ENCODE assay signal across 8 cellular contexts in the genomic region with DNA sequence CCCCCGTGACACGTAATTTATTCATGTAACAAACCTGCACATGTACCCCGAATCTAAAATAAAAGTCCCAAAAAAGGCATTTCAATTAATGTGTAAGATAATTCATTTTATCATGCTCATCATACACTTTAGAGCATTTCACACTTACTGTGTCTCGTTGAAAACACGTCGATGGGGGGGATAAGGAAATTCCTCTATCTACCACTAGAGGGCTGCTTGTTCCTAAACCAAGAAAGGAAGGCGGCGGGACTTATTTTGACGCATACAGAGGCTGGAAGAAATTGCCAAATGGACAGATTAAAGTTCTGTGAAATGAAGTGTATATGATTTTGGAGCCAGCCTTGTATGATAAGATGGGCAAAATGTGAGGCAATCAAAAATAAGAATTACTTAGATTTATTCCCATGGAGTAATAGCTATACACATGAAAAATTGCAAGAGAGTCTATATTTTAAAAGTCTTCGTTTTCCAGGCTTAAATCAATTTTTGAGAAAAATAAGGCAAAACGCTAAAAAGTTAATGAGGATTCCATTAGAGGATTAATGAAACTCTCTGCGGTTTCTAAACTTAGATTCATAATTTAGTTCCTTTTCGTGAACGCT.
DNase-seq lines count a peak whose midpoint lies in the region; ATAC-seq and TF ChIP-seq lines count a peak whose summit lies in the region.

No MANE protein-coding gene starts in this region.

- H3K4me3 ChIP-seq in fibroblast of mammary gland (ENCODE audit: control insufficient read depth, low read depth, low read length) (no peak overlapping the region), parathyroid adenoma (ENCODE audit: low read depth, low read length) (no peak overlapping the region)

- H3K4me2 ChIP-seq in parathyroid adenoma (ENCODE audit: low read length): no peak overlapping the region

- no peaks in the 10 kb centered on the region for H3K4me1 ChIP-seq in parathyroid adenoma

- peak; percentile 26 for DNase-seq in NCI-H82 (lab: John Stamatoyannopoulos, UW)
- DNase-seq in NCI-H82 treated with DMSO at 0.1 percent for 48 hours (lab: John Stamatoyannopoulos, UW; ENCODE audit: unreplicated experiment): no peak
- peak; percentile 14 to 68 for DNase-seq in SHP77 (lab: John Stamatoyannopoulos, UW)
- DNase-seq in fibroblast of mammary gland (ENCODE audit: low read depth): peak; percentile 69
- DNase-seq in NCI-H345 treated with DMSO at 0.1 percent for 48 hours (lab: John Stamatoyannopoulos, UW; ENCODE audit: unreplicated experiment): no peak

- no peaks in the 10 kb centered on the region for H3K9me3 ChIP-seq in parathyroid adenoma (ENCODE audit: control insufficient read depth, low read length)

- no peaks in the 10 kb centered on the region for H3K36me3 ChIP-seq in parathyroid adenoma (ENCODE audit: control insufficient read depth, insufficient read depth, low read length)

- TF ChIP-seq CTCF in fibroblast of mammary gland (conservative IDR thresholded peaks at IDR 0.05; ENCODE audit: control insufficient read depth, insufficient read depth, low read depth, low read length) (peak; percentile 88), parathyroid adenoma (IDR thresholded peaks at IDR 0.05) (peak; percentile 34)

- no peak overlapping the region for H3K9ac ChIP-seq in parathyroid adenoma

- H2AFZ ChIP-seq in parathyroid adenoma: no peak overlapping the region

- no peaks in the 10 kb centered on the region for H3K27me3 ChIP-seq in parathyroid adenoma (ENCODE audit: control insufficient read depth, insufficient read depth, low read length)

- H3K79me2 ChIP-seq in parathyroid adenoma: no peaks in the 10 kb centered on the region

- ATAC-seq in HG02973 (IDR thresholded peaks at IDR 0.05; ENCODE audit: unreplicated experiment) (peak; percentile 50), HG03521 (IDR thresholded peaks at IDR 0.05; ENCODE audit: unreplicated experiment) (no peak)

- no peak overlapping the region for H3K27ac ChIP-seq in parathyroid adenoma

Comparison
In these comparisons a context has a peak if more than half of its experiments do, and no peak if none do; other contexts are left out.
1. DNase-seq: peak in NCI-H82 (single experiment), SHP77 (2 of 2) and fibroblast of mammary gland (single experiment); none in NCI-H82 treated with DMSO at 0.1 percent for 48 hours (single experiment) and NCI-H345 treated with DMSO at 0.1 percent for 48 hours (single experiment).